ENCODE assay signal across 19 cellular contexts in the genomic region with DNA sequence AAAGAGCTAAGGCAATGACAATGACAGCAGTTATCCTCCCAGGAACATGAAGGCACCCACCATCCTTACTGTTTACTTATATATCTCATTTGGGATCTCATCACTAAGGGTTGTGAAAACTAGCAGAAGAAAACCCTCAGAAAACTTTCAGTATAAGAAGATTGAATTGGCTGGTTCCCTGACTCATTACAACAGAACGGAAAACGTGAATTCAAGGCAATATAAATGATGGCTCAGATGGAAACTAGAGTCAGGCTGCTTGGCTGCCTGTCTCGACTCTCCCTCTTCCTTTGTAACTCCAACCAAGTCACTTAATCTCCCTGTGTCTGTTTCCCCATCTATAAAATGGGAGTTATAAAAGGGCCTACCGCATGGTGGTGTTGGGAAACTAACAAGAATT.
A peak's percentile ranks its signal among the peaks of the same experiment; 100 is the strongest.
DNase-seq lines count a peak whose midpoint lies in the region; ATAC-seq and TF ChIP-seq lines count a peak whose summit lies in the region.
"Had no signal": no experiment of that assay in that cellular context is flagged by ENCODE, and none has a peak within 500 bp of the region (broad histone marks: within the 10 kb centered on the region; RNA-seq: fewer than 3 reads in every experiment).

No MANE protein-coding gene starts in this region.

- H3K27me3 Mint-ChIP-seq in CD4-positive, alpha-beta T cell = no peaks in the 10 kb centered on the region
- H3K27me3 Mint-ChIP-seq in activated T-helper 1 cell treated with anti-CD3 and anti-CD28 coated beads, Interleukin-12 subunit alpha, Interleukin-12 subunit beta, Interleukin-2, Interleukin-4 antibody, amounts not matched to agents 30 ng/mL and 10 ng/mL and 1 ng/mL, durations not matched to agents 14 hours and 24 hours and 36 hours (ENCODE audit: insufficient read depth) = no peaks in the 10 kb centered on the region
- H3K27me3 Mint-ChIP-seq in memory B cell = no peaks in the 10 kb centered on the region

- no peak for ATAC-seq in CD4-positive, alpha-beta T cell (ENCODE audit: poor library complexity)
- no peak for ATAC-seq in memory B cell (ENCODE audit: low read depth)
- ATAC-seq: A549, foreskin keratinocyte had no signal

- CTCF ChIA-PET in CD4-positive, alpha-beta T cell (lab: Charles Lee) = no interaction called here

- no peaks in the 10 kb centered on the region for H3K9me3 Mint-ChIP-seq in CD4-positive, alpha-beta T cell
- H3K9me3 Mint-ChIP-seq in activated T-helper 1 cell treated with anti-CD3 and anti-CD28 coated beads, Interleukin-12 subunit alpha, Interleukin-12 subunit beta, Interleukin-2, Interleukin-4 antibody, amounts not matched to agents 30 ng/mL and 10 ng/mL and 1 ng/mL, durations not matched to agents 14 hours and 24 hours and 36 hours = peaks cover 3% of the 10 kb centered on the region
- H3K9me3 Mint-ChIP-seq in memory B cell = peaks cover 2% of the 10 kb centered on the region

- TF ChIP-seq CTCF in CD4-positive, alpha-beta T cell (IDR thresholded peaks at IDR 0.05) = no peak

- DNase-seq in activated CD4-positive, alpha-beta T cell treated with anti-CD3 and anti-CD28 coated beads for 48 hours = peak; percentile 42
- DNase-seq in activated CD4-positive, alpha-beta T cell treated with anti-CD3 and anti-CD28 coated beads, Interleukin-2, amount 50 U/mL, for 4 hours = no peak
- no peak for DNase-seq in CD4-positive, alpha-beta T cell
- DNase-seq in activated T-helper 1 cell treated with anti-CD3 and anti-CD28 coated beads, Interleukin-12 subunit alpha, Interleukin-12 subunit beta, Interleukin-2, Interleukin-4 antibody, amounts not matched to agents 30 ng/mL and 10 ng/mL and 1 ng/mL, durations not matched to agents 14 hours and 24 hours and 36 hours (ENCODE audit: low spot score) = no peak
- DNase-seq in memory B cell (ENCODE audit: low spot score in 2 of 2) (no peak), cardiac septum (ENCODE audit: low spot score) (no peak), NCI-H1048 (lab: John Stamatoyannopoulos, UW) (no peak), NCI-H446 (lab: John Stamatoyannopoulos, UW) (no peak)
- DNase-seq: amniotic stem cell, foreskin keratinocyte, NCI-H1436, NCI-H524, spleen, T1000, testis had no signal

- no peaks in the 10 kb centered on the region for H3K27me3 ChIP-seq in CD4-positive, alpha-beta T cell (ENCODE audit: control insufficient read depth, insufficient read depth, low read length)
- H3K27me3 ChIP-seq: BLaER1, cardiac muscle cell, foreskin keratinocyte, spleen, testis had no signal

- intact Hi-C loops in CD4-positive, alpha-beta T cell (cut with DNase I, micrococcal nuclease) = no loop called here
- intact Hi-C loops in activated T-helper 1 cell treated with anti-CD3 and anti-CD28 coated beads, Interleukin-12 subunit alpha, Interleukin-12 subunit beta, Interleukin-2, Interleukin-4 antibody, amounts not matched to agents 30 ng/mL and 10 ng/mL and 1 ng/mL, durations not matched to agents 14 hours and 24 hours and 36 hours (cut with micrococcal nuclease) = loop anchor here (1.0 to 5.0 kb wide), 7 partner anchors 16 to 406 kb away; no protein-coding TSS in a partner anchor
- intact Hi-C loops in cardiac septum (cut with DNase I) = no loop called here

- peaks cover 19% of the 10 kb centered on the region for H3K4me1 Mint-ChIP-seq in CD4-positive, alpha-beta T cell (ENCODE audit: low read depth)
- peaks cover 42% of the 10 kb centered on the region for H3K4me1 Mint-ChIP-seq in activated T-helper 1 cell treated with anti-CD3 and anti-CD28 coated beads, Interleukin-12 subunit alpha, Interleukin-12 subunit beta, Interleukin-2, Interleukin-4 antibody, amounts not matched to agents 30 ng/mL and 10 ng/mL and 1 ng/mL, durations not matched to agents 14 hours and 24 hours and 36 hours (ENCODE audit: low read depth)
- H3K4me1 Mint-ChIP-seq in memory B cell = peaks cover 14% of the 10 kb centered on the region

- peak overlapping the region; percentile 49 for H3K27ac Mint-ChIP-seq in CD4-positive, alpha-beta T cell
- H3K27ac Mint-ChIP-seq in activated T-helper 1 cell treated with anti-CD3 and anti-CD28 coated beads, Interleukin-12 subunit alpha, Interleukin-12 subunit beta, Interleukin-2, Interleukin-4 antibody, amounts not matched to agents 30 ng/mL and 10 ng/mL and 1 ng/mL, durations not matched to agents 14 hours and 24 hours and 36 hours = peak overlapping the region; percentile 57
- H3K27ac Mint-ChIP-seq in memory B cell = peak overlapping the region; percentile 54

- no peaks in the 10 kb centered on the region for H3K36me3 Mint-ChIP-seq in CD4-positive, alpha-beta T cell (ENCODE audit: low read depth)
- peaks cover 3% of the 10 kb centered on the region for H3K36me3 Mint-ChIP-seq in activated T-helper 1 cell treated with anti-CD3 and anti-CD28 coated beads, Interleukin-12 subunit alpha, Interleukin-12 subunit beta, Interleukin-2, Interleukin-4 antibody, amounts not matched to agents 30 ng/mL and 10 ng/mL and 1 ng/mL, durations not matched to agents 14 hours and 24 hours and 36 hours (ENCODE audit: low read depth)
- H3K36me3 Mint-ChIP-seq in memory B cell = no peaks in the 10 kb centered on the region

- H3K4me3 Mint-ChIP-seq in CD4-positive, alpha-beta T cell = no peak overlapping the region
- H3K4me3 Mint-ChIP-seq in activated T-helper 1 cell treated with anti-CD3 and anti-CD28 coated beads, Interleukin-12 subunit alpha, Interleukin-12 subunit beta, Interleukin-2, Interleukin-4 antibody, amounts not matched to agents 30 ng/mL and 10 ng/mL and 1 ng/mL, durations not matched to agents 14 hours and 24 hours and 36 hours = no peak overlapping the region
- H3K4me3 Mint-ChIP-seq in memory B cell = no peak overlapping the region

- POLR2A ChIA-PET in CD4-positive, alpha-beta T cell (lab: Charles Lee) = no interaction called here

- no peak overlapping the region for H3K27ac ChIP-seq in CD4-positive, alpha-beta T cell (ENCODE audit: low read depth, low read length)
- H3K27ac ChIP-seq: A549, BLaER1, cardiac muscle cell, epithelial cell of prostate, foreskin keratinocyte, testis had no signal

- no peaks in the 10 kb centered on the region for H3K9me3 ChIP-seq in CD4-positive, alpha-beta T cell (ENCODE audit: control insufficient read depth, low read length)
- H3K9me3 ChIP-seq: A549, BLaER1, spleen, testis had no signal
